In the genomic region with DNA sequence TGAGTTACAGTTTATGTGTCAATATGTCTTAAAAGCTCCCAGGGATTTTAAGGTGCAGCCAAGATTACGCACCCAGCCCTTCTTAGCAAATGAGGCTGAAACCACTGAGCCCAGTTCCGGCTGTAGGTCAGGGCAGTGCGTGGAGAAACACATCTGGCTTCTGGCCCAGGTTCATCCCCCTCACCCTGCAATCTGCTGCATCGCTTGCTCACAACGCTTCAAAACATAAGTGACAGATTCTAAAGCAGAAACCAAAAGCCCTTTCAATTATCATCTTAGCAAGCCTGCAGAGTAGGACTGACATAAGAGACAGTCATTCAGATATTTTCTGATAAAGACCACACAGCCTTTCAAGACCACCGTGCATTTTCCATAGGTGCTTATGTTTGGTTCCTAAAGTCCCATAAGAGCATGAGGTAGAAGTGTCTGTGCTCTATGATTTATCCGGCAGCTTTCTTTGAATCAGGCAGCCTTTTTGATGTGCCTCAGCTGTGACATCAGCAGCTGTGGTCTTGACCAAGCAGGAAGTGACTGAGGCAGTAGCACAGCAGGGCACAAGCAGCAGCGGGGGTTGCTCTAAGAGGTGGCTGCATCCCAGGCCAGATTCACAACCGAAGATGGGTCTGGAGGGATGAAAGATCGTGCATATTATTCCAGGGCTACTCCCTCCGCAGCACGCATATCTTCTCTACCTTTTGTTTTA, we compare ENCODE assay signal across 9 cellular contexts.
DNase-seq lines count a peak whose midpoint lies in the region; ATAC-seq and TF ChIP-seq lines count a peak whose summit lies in the region.
"Had no signal": no experiment of that assay in that cellular context is flagged by ENCODE, and none has a peak within 500 bp of the region (broad histone marks: within the 10 kb centered on the region; RNA-seq: fewer than 3 reads in every experiment).

No MANE protein-coding gene starts in this region.

- intact Hi-C loops in OCI-LY7 (cut with micrococcal nuclease; ENCODE audit: unreplicated experiment), result loop anchor here (5.0 to 10.0 kb wide), 2 partner anchors 1219 to 1353 kb away; a partner anchor contains a TSS

- H3K36me3 ChIP-seq in OCI-LY7 (ENCODE audit: insufficient read depth, low read length), result peaks cover 4% of the 10 kb centered on the region; the same call in 1 of the 2 replicates
- H3K36me3 ChIP-seq in kidney epithelial cell (ENCODE audit: control insufficient read depth, insufficient read depth, low read length), result no peaks in the 10 kb centered on the region

- peak overlapping the region; percentile 99 for H3K4me2 ChIP-seq in OCI-LY7 (ENCODE audit: low read length)

- no peak overlapping the region for H2AFZ ChIP-seq in OCI-LY7 (ENCODE audit: low read length)

- CTCF ChIA-PET in OCI-LY7 (lab: Charles Lee; ENCODE audit: unreplicated experiment), result no interaction called here

- peaks cover 36% of the 10 kb centered on the region for H3K79me2 ChIP-seq in OCI-LY7 (ENCODE audit: insufficient read depth, low read depth, low read length)

- H3K9me3 ChIP-seq in OCI-LY7 (ENCODE audit: low read length), result no peaks in the 10 kb centered on the region

- H3K27me3 Mint-ChIP-seq in activated T-cell treated with anti-CD3 and anti-CD28 coated beads, Interleukin-2, amount 50 U/mL, for 72 hours (ENCODE audit: low read depth), result no peaks in the 10 kb centered on the region

- H3K36me3 Mint-ChIP-seq in activated T-cell treated with anti-CD3 and anti-CD28 coated beads, Interleukin-2, amount 50 U/mL, for 72 hours (ENCODE audit: insufficient read depth in 2 of 2), result peaks cover 15 to 19% of the 10 kb centered on the region in 2 donors

- H3K9me3 Mint-ChIP-seq in activated T-cell treated with anti-CD3 and anti-CD28 coated beads, Interleukin-2, amount 50 U/mL, for 72 hours, result no peaks in the 10 kb centered on the region
- H3K9me3 Mint-ChIP-seq: neural crest cell had no signal

- H4K20me1 ChIP-seq in OCI-LY7 (ENCODE audit: insufficient read depth, low read length), result no peaks in the 10 kb centered on the region

- no peaks in the 10 kb centered on the region for H3K9me2 ChIP-seq in OCI-LY7 (ENCODE audit: insufficient read depth, low read length)

- peak; percentile 39 for DNase-seq in NK-92 treated with Interleukin-12 subunit alpha and Interleukin-12 subunit beta, amount 100 ng/mL, for 24 hours (lab: John Stamatoyannopoulos, UW)
- no peak for DNase-seq in NK-92 (lab: John Stamatoyannopoulos, UW; ENCODE audit: unreplicated experiment)
- peak; percentile 87 for DNase-seq in OCI-LY7 (ENCODE audit: low spot score)
- peak; percentile 89 to 93 for DNase-seq in activated T-cell treated with anti-CD3 and anti-CD28 coated beads, Interleukin-2, amount 50 U/mL, for 72 hours
- peak; percentile 28 for DNase-seq in kidney epithelial cell (ENCODE audit: low read depth)
- DNase-seq in stimulated activated naive CD8-positive, alpha-beta T cell treated with anti-CD3 and anti-CD28 coated beads, Interleukin-15, Interleukin-2, amounts not matched to agents 100 U/mL and 50 U/mL, for 24 hours, result peak; percentile 77
- no peak for DNase-seq in Ammon's horn (ENCODE audit: low spot score)

- POLR2A ChIA-PET in OCI-LY7 (lab: Charles Lee), result interaction anchor here (0.6 to 2.8 kb wide), 9 partner anchors 8 to 20 kb away, joined by 3 to 10 read pairs (median 4); no protein-coding TSS in a partner anchor

- peak overlapping the region; percentile 100 for H3K27ac ChIP-seq in OCI-LY7 (ENCODE audit: low read depth, low read length, poor library complexity, severe bottlenecking)

- H3K4me1 Mint-ChIP-seq in activated T-cell treated with anti-CD3 and anti-CD28 coated beads, Interleukin-2, amount 50 U/mL, for 72 hours (ENCODE audit: low read depth), result peaks cover 80% of the 10 kb centered on the region

- H3K27me3 ChIP-seq in kidney epithelial cell (ENCODE audit: control insufficient read depth, insufficient read depth, low read length), result no peaks in the 10 kb centered on the region

- H3K4me3 Mint-ChIP-seq in activated T-cell treated with anti-CD3 and anti-CD28 coated beads, Interleukin-2, amount 50 U/mL, for 72 hours, result peak overlapping the region; percentile 75 to 81
- H3K4me3 Mint-ChIP-seq: neural crest cell had no signal

- H3K4me3 ChIP-seq in OCI-LY7 (ENCODE audit: low read depth, low read length, poor library complexity, severe bottlenecking) (peak overlapping the region; percentile 76), kidney epithelial cell (ENCODE audit: low read depth, low read length) (no peak overlapping the region)

- H3K27ac Mint-ChIP-seq in activated T-cell treated with anti-CD3 and anti-CD28 coated beads, Interleukin-2, amount 50 U/mL, for 72 hours, result peak overlapping the region; percentile 95

- TF ChIP-seq CTCF in OCI-LY7 (conservative IDR thresholded peaks at IDR 0.05; ENCODE audit: low read length), result no peak
- TF ChIP-seq CTCF in kidney epithelial cell (IDR thresholded peaks at IDR 0.05; ENCODE audit: insufficient read depth, low read length, poor library complexity, severe bottlenecking), result no peak

- peak; percentile 50 for ATAC-seq in HG02840 (IDR thresholded peaks at IDR 0.05; ENCODE audit: low FRiP score, unreplicated experiment)
- peak; percentile 77 to 81 for ATAC-seq in activated T-cell treated with anti-CD3 and anti-CD28 coated beads, Interleukin-2, amount 50 U/mL, for 72 hours (replicated peaks in 1 of 2)
- ATAC-seq in stimulated activated naive CD8-positive, alpha-beta T cell treated with anti-CD3 and anti-CD28 coated beads, Interleukin-15, Interleukin-2, amounts not matched to agents 100 U/mL and 50 U/mL, for 24 hours, result peak; percentile 83

- no TSS peak for BruUV-seq in OCI-LY7 (replicated peaks; lab: Mats Ljungman, UMichigan)

- H3K4me1 ChIP-seq in OCI-LY7 (ENCODE audit: insufficient read depth, low read length, poor library complexity, severe bottlenecking), result peaks cover 94% of the 10 kb centered on the region

Comparison
In these comparisons a context has a peak if more than half of its experiments do, and no peak if none do; other contexts are left out.
1. DNase-seq: peak in NK-92 treated with Interleukin-12 subunit alpha and Interleukin-12 subunit beta, amount 100 ng/mL, for 24 hours (single experiment), OCI-LY7 (single experiment), activated T-cell treated with anti-CD3 and anti-CD28 coated beads, Interleukin-2, amount 50 U/mL, for 72 hours (2 of 2), kidney epithelial cell (single experiment) and stimulated activated naive CD8-positive, alpha-beta T cell treated with anti-CD3 and anti-CD28 coated beads, Interleukin-15, Interleukin-2, amounts not matched to agents 100 U/mL and 50 U/mL, for 24 hours (single experiment); none in NK-92 (single experiment) and Ammon's horn (single experiment).
2. Peak in every context shown above with its lines, with median percentiles within 50 percentile points of each other: ATAC-seq.